In genomic region chr13:69567514-69567913, GRCh38 we compare ENCODE assay signal across 1 cellular context.
TF ChIP-seq lines count a peak whose summit lies in the region.

No MANE protein-coding gene starts in this region.

TF ChIP-seq in HepG2, 621 proteins besides CTCF, POLR2A, EP300 and RAD21 (continued from another document):
- TF ChIP-seq MLX (CRISPR knock-in tag; IDR thresholded peaks at IDR 0.05), result no peak
- TF ChIP-seq ZNF34 (CRISPR knock-in tag; IDR thresholded peaks at IDR 0.05; ENCODE audit: borderline replicate concordance), result no peak
- TF ChIP-seq U2AF1 (optimal IDR thresholded peaks at IDR 0.05; ENCODE audit: low read depth, low read length), result no peak
